ENCODE assay signal across 13 cellular contexts in the genomic region with DNA sequence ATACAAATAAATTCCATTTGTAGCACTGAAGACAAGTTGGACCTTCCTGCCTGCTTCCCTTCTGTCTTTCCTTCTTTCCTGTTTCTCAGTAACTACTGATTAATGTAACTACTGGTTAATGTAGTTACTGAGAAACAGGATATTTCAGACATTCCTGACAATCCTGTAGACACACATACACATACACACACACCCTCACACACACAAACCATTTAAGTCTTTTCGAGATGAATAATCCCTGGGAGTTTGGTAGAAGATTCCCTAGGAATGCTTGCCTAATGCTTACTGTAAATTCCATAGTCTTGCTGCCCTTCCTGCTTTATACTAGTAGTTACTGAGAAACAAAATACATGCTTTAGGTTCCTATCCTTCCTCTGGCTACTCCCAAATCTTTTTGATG.
A peak's percentile ranks its signal among the peaks of the same experiment; 100 is the strongest.
DNase-seq lines count a peak whose midpoint lies in the region; ATAC-seq and TF ChIP-seq lines count a peak whose summit lies in the region.
"Had no signal": no experiment of that assay in that cellular context is flagged by ENCODE, and none has a peak within 500 bp of the region (broad histone marks: within the 10 kb centered on the region; RNA-seq: fewer than 3 reads in every experiment).

No MANE protein-coding gene starts in this region.

- H3K27me3 ChIP-seq in AG04450 (ENCODE audit: control insufficient read depth, insufficient read depth, low read length) = no peaks in the 10 kb centered on the region
- H3K27me3 ChIP-seq in H9 (ENCODE audit: insufficient read depth, low read length) = no peaks in the 10 kb centered on the region
- H3K27me3 ChIP-seq: neutrophil had no signal

- H2AK5ac ChIP-seq in H9 (ENCODE audit: insufficient read length, low read length) = no peak overlapping the region

- no peak overlapping the region for H2AFZ ChIP-seq in H9 (ENCODE audit: low read length)

- H3K14ac ChIP-seq in H9 (ENCODE audit: insufficient read depth, low read length) = no peak overlapping the region

- H3K9me3 Mint-ChIP-seq in H9 = no peaks in the 10 kb centered on the region
- H3K9me3 Mint-ChIP-seq: activated T-helper 1 cell treated with anti-CD3 and anti-CD28 coated beads, Interleukin-12 subunit alpha, Interleukin-12 subunit beta, Interleukin-2, Interleukin-4 antibody, amounts not matched to agents 30 ng/mL and 10 ng/mL and 1 ng/mL, durations not matched to agents 14 hours and 24 hours and 36 hours had no signal

- no CpG with 5 or more reads among the region's 1 CpG for WGBS in H9 (ENCODE audit: extremely low coverage, insufficient read length, low lambda C conversion rate)

- no peaks in the 10 kb centered on the region for H3K79me2 ChIP-seq in H9 (ENCODE audit: insufficient read depth, low read length)

- no peak overlapping the region for H2BK120ac ChIP-seq in H9 (ENCODE audit: low read depth, low read length, poor library complexity, severe bottlenecking)

- no peak overlapping the region for H3K4ac ChIP-seq in H9 (ENCODE audit: low read depth, low read length)

- H2BK20ac ChIP-seq in H9 (ENCODE audit: low read depth, low read length, poor library complexity, severe bottlenecking) = no peak overlapping the region

- POLR2A ChIA-PET in AG04450 (lab: Yijun Ruan, JAX) = interaction anchor here (0.7 kb wide), 1 partner anchor 9 kb away, joined by 4 read pairs; no protein-coding TSS in a partner anchor

- H3K4me3 ChIP-seq in AG04450 (ENCODE audit: low read depth, low read length) = no peak overlapping the region

- no peak for TF ChIP-seq CTCF in AG04450 (IDR thresholded peaks at IDR 0.05; ENCODE audit: low read depth, low read length)
- TF ChIP-seq CTCF in H9 (conservative IDR thresholded peaks at IDR 0.05) = no peak

- ATAC-seq in GM18519 (IDR thresholded peaks at IDR 0.05; ENCODE audit: low FRiP score, unreplicated experiment) = no peak
- ATAC-seq in HG03571 (IDR thresholded peaks at IDR 0.05; ENCODE audit: unreplicated experiment) = no peak

- H3K4me2 ChIP-seq in H9 (ENCODE audit: insufficient read depth, insufficient read length, low read length) = no peak overlapping the region

- no peak overlapping the region for H3T11ph ChIP-seq in H9 (ENCODE audit: low read length)

- peaks cover 5 to 41% (median 30%) of the 10 kb centered on the region in 3 experiments; a peak in 6 of 7 replicates for H3K36me3 Mint-ChIP-seq in H9 (ENCODE audit: insufficient read depth in 1 of 3, low read depth in 3 of 3)

- H3K27ac Mint-ChIP-seq in H9 = no peak overlapping the region; a peak in 1 of 7 replicates
- H3K27ac Mint-ChIP-seq: activated T-helper 1 cell treated with anti-CD3 and anti-CD28 coated beads, Interleukin-12 subunit alpha, Interleukin-12 subunit beta, Interleukin-2, Interleukin-4 antibody, amounts not matched to agents 30 ng/mL and 10 ng/mL and 1 ng/mL, durations not matched to agents 14 hours and 24 hours and 36 hours had no signal

- no peak overlapping the region for H2BK5ac ChIP-seq in H9 (ENCODE audit: insufficient read length, low read length)

- no peak overlapping the region for H3K23ac ChIP-seq in H9 (ENCODE audit: insufficient read length, low read depth, low read length)

- H3K56ac ChIP-seq in H9 (ENCODE audit: insufficient read length, low read depth, low read length) = no peak overlapping the region

- H3K4me1 Mint-ChIP-seq in H9 = no peaks in the 10 kb centered on the region

- no peak overlapping the region for H3K27ac ChIP-seq in AG04450 (ENCODE audit: low read depth, low read length)
- H3K27ac ChIP-seq in H9 (ENCODE audit: insufficient read length, low read depth, low read length) = no peak overlapping the region
- H3K27ac ChIP-seq: neutrophil had no signal

- peak; percentile 86 for DNase-seq in AG04450 (ENCODE audit: low read depth, low spot score)
- DNase-seq in HT1080 (ENCODE audit: low read depth) = peak; percentile 71
- DNase-seq in dermis blood vessel endothelial cell = peak; percentile 76
- DNase-seq in lung microvascular endothelial cell (ENCODE audit: low read depth in 2 of 2) = peak; percentile 34 to 86
- no peak for DNase-seq in NCI-H526 treated with DMSO at 0.1 percent for 48 hours (lab: John Stamatoyannopoulos, UW)
- DNase-seq in H9 = no peak
- DNase-seq: MM.1S, NCI-H510A, substantia nigra had no signal

- CTCF ChIA-PET in AG04450 (lab: Charles Lee) = interaction anchor here (1.0 to 8.4 kb wide), 3 partner anchors 9 to 13 kb away, joined by 3 to 129 read pairs (median 94); no protein-coding TSS in a partner anchor

- no peak overlapping the region for H2BK12ac ChIP-seq in H9 (ENCODE audit: insufficient read length, low read depth, low read length)

- no peak overlapping the region for H4K8ac ChIP-seq in H9 (replicated peaks; ENCODE audit: insufficient read length, low read depth, low read length)

- no peaks in the 10 kb centered on the region for H3K9me3 ChIP-seq in AG04450 (ENCODE audit: control insufficient read depth, insufficient read depth, low read length)
- H3K9me3 ChIP-seq in H9 (ENCODE audit: control insufficient read depth, low read depth, low read length) = no peaks in the 10 kb centered on the region
- H3K9me3 ChIP-seq: neutrophil had no signal

- H3K23me2 ChIP-seq in H9 (ENCODE audit: insufficient read length, low read depth, low read length, poor library complexity, severe bottlenecking) = no peaks in the 10 kb centered on the region

- H3K27me3 Mint-ChIP-seq in H9 (ENCODE audit: low read depth) = no peaks in the 10 kb centered on the region

- H3K79me1 ChIP-seq in H9 (ENCODE audit: insufficient read depth, low read depth, low read length, poor library complexity, severe bottlenecking) = no peaks in the 10 kb centered on the region

- H4K20me1 ChIP-seq in H9 (ENCODE audit: control insufficient read depth, insufficient read depth, insufficient read length) = no peaks in the 10 kb centered on the region

- no peak overlapping the region for H3K4me3 Mint-ChIP-seq in H9
- H3K4me3 Mint-ChIP-seq: activated T-helper 1 cell treated with anti-CD3 and anti-CD28 coated beads, Interleukin-12 subunit alpha, Interleukin-12 subunit beta, Interleukin-2, Interleukin-4 antibody, amounts not matched to agents 30 ng/mL and 10 ng/mL and 1 ng/mL, durations not matched to agents 14 hours and 24 hours and 36 hours had no signal

- no peaks in the 10 kb centered on the region for H3K4me1 ChIP-seq in H9 (ENCODE audit: insufficient read depth, low read length)

- H3K18ac ChIP-seq in H9 (ENCODE audit: insufficient read length, low read depth, low read length) = no peak overlapping the region

- no peak overlapping the region for H4K91ac ChIP-seq in H9 (ENCODE audit: insufficient read length, low read depth, low read length)

- H2BK15ac ChIP-seq in H9 (ENCODE audit: low read depth, low read length) = no peak overlapping the region

- no peak overlapping the region for H4K5ac ChIP-seq in H9 (ENCODE audit: insufficient read length, low read depth, low read length)

- no peak overlapping the region for H3K9ac ChIP-seq in H9 (ENCODE audit: extremely low read depth, insufficient read length, low read length)

Comparison
In these comparisons a context has a peak if more than half of its experiments do, and no peak if none do; other contexts are left out.
1. DNase-seq: peak in AG04450 (single experiment), HT1080 (single experiment), dermis blood vessel endothelial cell (single experiment) and lung microvascular endothelial cell (2 of 2); none in NCI-H526 treated with DMSO at 0.1 percent for 48 hours (single experiment) and H9 (single experiment).